27 cellular contexts compared by ENCODE assay signal in genomic region chr6:88059221-88059620, GRCh38. TPM values are rescaled to one million over a fixed set of nuclear protein-coding genes. Genes with fewer than 3 reads are reported as not detected.
DNase-seq lines count a peak whose midpoint lies in the region; ATAC-seq, FAIRE-seq and TF ChIP-seq lines count a peak whose summit lies in the region.
"Had no signal": no experiment of that assay in that cellular context is flagged by ENCODE, and none has a peak within 500 bp of the region (broad histone marks: within the 10 kb centered on the region; RNA-seq: fewer than 3 reads in every experiment).

No MANE protein-coding gene starts in this region.

- no peaks in the 10 kb centered on the region for H3K27me3 ChIP-seq in ACC112 (ENCODE audit: insufficient read depth, low read length)
- no peaks in the 10 kb centered on the region for H3K27me3 ChIP-seq in astrocyte (ENCODE audit: insufficient read depth, low read length)
- H3K27me3 ChIP-seq in osteoblast (ENCODE audit: insufficient read depth, low read length) = no peaks in the 10 kb centered on the region
- no peaks in the 10 kb centered on the region for H3K27me3 ChIP-seq in esophagus squamous epithelium
- H3K27me3 ChIP-seq: BE2C; BLaER1 treated with 17β-estradiol and CSF1 and Interleukin-3, amounts not matched to agents 10 nM and 100 nM had no signal

- no peak overlapping the region for H3K27ac ChIP-seq in ACC112 (ENCODE audit: low read depth, low read length)
- H3K27ac ChIP-seq in astrocyte (ENCODE audit: low read depth, low read length) = no peak overlapping the region
- no peak overlapping the region for H3K27ac ChIP-seq in osteoblast (ENCODE audit: low read depth, low read length)
- no peak overlapping the region for H3K27ac ChIP-seq in esophagus squamous epithelium
- H3K27ac ChIP-seq: 22Rv1; BLaER1 treated with 17β-estradiol and CSF1 and Interleukin-3, amounts not matched to agents 10 nM and 100 nM had no signal

- H3K9me3 Mint-ChIP-seq in HFFc6 (no peaks in the 10 kb centered on the region), astrocyte (ENCODE audit: unreplicated experiment) (no peaks in the 10 kb centered on the region)
- H3K9me3 Mint-ChIP-seq in effector memory CD8-positive, alpha-beta T cell = no peaks in the 10 kb centered on the region
- H3K9me3 Mint-ChIP-seq: CD4-positive, alpha-beta T cell; GM23338; H9 had no signal

- H3K4me3 Mint-ChIP-seq in HFFc6 (no peak overlapping the region), astrocyte (ENCODE audit: unreplicated experiment) (no peak overlapping the region)
- H3K4me3 Mint-ChIP-seq in effector memory CD8-positive, alpha-beta T cell = no peak overlapping the region
- H3K4me3 Mint-ChIP-seq: CD14-positive monocyte; CD4-positive, alpha-beta T cell; GM23338; H9 had no signal

- H3K36me3 ChIP-seq in ACC112 (ENCODE audit: insufficient read depth, low read length) (no peaks in the 10 kb centered on the region), astrocyte (ENCODE audit: insufficient read depth, low read length) (no peaks in the 10 kb centered on the region), osteoblast (ENCODE audit: insufficient read depth, low read length) (no peaks in the 10 kb centered on the region), esophagus squamous epithelium (no peaks in the 10 kb centered on the region)
- H3K36me3 ChIP-seq: BE2C; BLaER1 treated with 17β-estradiol and CSF1 and Interleukin-3, amounts not matched to agents 10 nM and 100 nM had no signal

- no peak for FAIRE-seq in astrocyte (lab: Jason Lieb, UNC)
- FAIRE-seq: A204.1, G401.6, GM19239 had no signal

- H3K27me3 Mint-ChIP-seq in HFFc6 (ENCODE audit: insufficient read depth) = no peaks in the 10 kb centered on the region; the same call in 1 of the 2 replicates
- peaks cover 2% of the 10 kb centered on the region for H3K27me3 Mint-ChIP-seq in astrocyte (ENCODE audit: low read depth, unreplicated experiment)
- H3K27me3 Mint-ChIP-seq in effector memory CD8-positive, alpha-beta T cell = peaks cover 27 to 35% of the 10 kb centered on the region in 2 donors

- H3K4me1 ChIP-seq in ACC112 (ENCODE audit: control insufficient read depth, insufficient read depth, low read length, unreplicated experiment) = peaks cover 8% of the 10 kb centered on the region
- H3K4me1 ChIP-seq in astrocyte (ENCODE audit: insufficient read depth, low read length) = no peaks in the 10 kb centered on the region
- H3K4me1 ChIP-seq in osteoblast (ENCODE audit: insufficient read depth, low read length) = no peaks in the 10 kb centered on the region
- no peaks in the 10 kb centered on the region for H3K4me1 ChIP-seq in esophagus squamous epithelium
- H3K4me1 ChIP-seq: BE2C; BLaER1 treated with 17β-estradiol and CSF1 and Interleukin-3, amounts not matched to agents 10 nM and 100 nM had no signal

- H3K4me2 ChIP-seq in astrocyte (ENCODE audit: low read length) (no peak overlapping the region), osteoblast (ENCODE audit: insufficient read depth, low read length) (no peak overlapping the region)
- H3K4me2 ChIP-seq: BLaER1 treated with 17β-estradiol and CSF1 and Interleukin-3, amounts not matched to agents 10 nM and 100 nM; GM23338 had no signal

- H2AFZ ChIP-seq in ACC112 (ENCODE audit: low read length, unreplicated experiment) (peak overlapping the region; percentile 45), astrocyte (ENCODE audit: low read depth, low read length) (no peak overlapping the region), osteoblast (ENCODE audit: low read length) (no peak overlapping the region)
- H2AFZ ChIP-seq: GM23338 had no signal

- intact Hi-C loops in esophagus squamous epithelium (cut with DNase I) = no loop called here

- DNase-seq in HFFc6 = peak; percentile 2
- peak; percentile 10 for DNase-seq in astrocyte (ENCODE audit: low read depth)
- peak; percentile 81 for DNase-seq in kidney tubule cell (ENCODE audit: low spot score)
- no peak for DNase-seq in osteoblast (ENCODE audit: insufficient read length, low spot score, missing footprints)
- DNase-seq in effector memory CD8-positive, alpha-beta T cell = no peak
- DNase-seq in esophagus squamous epithelium (lab: John Stamatoyannopoulos, UW) = no peak
- DNase-seq: ACHN; AML-193; BE2C; Calu3; CD4-positive, alpha-beta T cell; COR-L47; DMS53; DMS79 treated with DMSO at 0.1 percent for 48 hours; H9 had no signal

- H3K79me2 ChIP-seq in ACC112 (ENCODE audit: control insufficient read depth, insufficient read depth, low read length, unreplicated experiment) = no peaks in the 10 kb centered on the region
- H3K79me2 ChIP-seq in astrocyte (ENCODE audit: insufficient read depth, low read length) = no peaks in the 10 kb centered on the region
- no peaks in the 10 kb centered on the region for H3K79me2 ChIP-seq in osteoblast (ENCODE audit: insufficient read depth, low read length)

- H3K4me1 Mint-ChIP-seq in HFFc6 (ENCODE audit: low read depth) (no peaks in the 10 kb centered on the region), astrocyte (ENCODE audit: low read depth, unreplicated experiment) (no peaks in the 10 kb centered on the region)
- no peaks in the 10 kb centered on the region for H3K4me1 Mint-ChIP-seq in effector memory CD8-positive, alpha-beta T cell (ENCODE audit: low read depth in 2 of 2)
- H3K4me1 Mint-ChIP-seq: CD14-positive monocyte, GM23338 had no signal

- no peak for ATAC-seq in GM21825 (IDR thresholded peaks at IDR 0.05; ENCODE audit: unreplicated experiment)
- ATAC-seq in effector memory CD8-positive, alpha-beta T cell (replicated peaks) = no peak
- ATAC-seq: GM23338, HCT116 had no signal

- no peaks in the 10 kb centered on the region for H4K20me1 ChIP-seq in astrocyte (ENCODE audit: insufficient read depth, low read length)
- H4K20me1 ChIP-seq in osteoblast (ENCODE audit: insufficient read depth, low read length) = no peaks in the 10 kb centered on the region
- H4K20me1 ChIP-seq: BLaER1 treated with 17β-estradiol and CSF1 and Interleukin-3, amounts not matched to agents 10 nM and 100 nM had no signal

- no peak for TF ChIP-seq CTCF in HFFc6 (IDR thresholded peaks at IDR 0.05)
- no peak for TF ChIP-seq CTCF in astrocyte (IDR thresholded peaks at IDR 0.05; ENCODE audit: insufficient read depth, low read depth, low read length)
- no peak for TF ChIP-seq CTCF in osteoblast (IDR thresholded peaks at IDR 0.05; ENCODE audit: extremely low read depth, low read depth, low read length)
- no peak for TF ChIP-seq CTCF in esophagus squamous epithelium (IDR thresholded peaks at IDR 0.05)

- H3K4me3 ChIP-seq in ACC112 (ENCODE audit: low read depth, low read length) = peak overlapping the region; percentile 17; the same call in 1 of the 2 replicates
- H3K4me3 ChIP-seq in astrocyte (ENCODE audit: insufficient read depth, low read depth, low read length) = no peak overlapping the region
- H3K4me3 ChIP-seq in osteoblast (ENCODE audit: insufficient read depth, low read length) = no peak overlapping the region
- no peak overlapping the region for H3K4me3 ChIP-seq in esophagus squamous epithelium
- H3K4me3 ChIP-seq: BLaER1 treated with 17β-estradiol and CSF1 and Interleukin-3, amounts not matched to agents 10 nM and 100 nM; GM23338 had no signal

- no peaks in the 10 kb centered on the region for H3K36me3 Mint-ChIP-seq in HFFc6 (ENCODE audit: low read depth)
- no peaks in the 10 kb centered on the region for H3K36me3 Mint-ChIP-seq in astrocyte (ENCODE audit: low read depth, unreplicated experiment)
- H3K36me3 Mint-ChIP-seq in effector memory CD8-positive, alpha-beta T cell (ENCODE audit: insufficient read depth) = no peaks in the 10 kb centered on the region
- H3K36me3 Mint-ChIP-seq: CD14-positive monocyte had no signal

- H3K9me3 ChIP-seq in astrocyte (ENCODE audit: insufficient read depth, low read depth, low read length) (no peaks in the 10 kb centered on the region), osteoblast (ENCODE audit: low read depth, low read length) (no peaks in the 10 kb centered on the region), esophagus squamous epithelium (no peaks in the 10 kb centered on the region)
- H3K9me3 ChIP-seq: BE2C; BLaER1 treated with 17β-estradiol and CSF1 and Interleukin-3, amounts not matched to agents 10 nM and 100 nM had no signal

- no peak overlapping the region for H3K27ac Mint-ChIP-seq in HFFc6
- H3K27ac Mint-ChIP-seq in astrocyte (ENCODE audit: unreplicated experiment) = no peak overlapping the region
- H3K27ac Mint-ChIP-seq in effector memory CD8-positive, alpha-beta T cell = no peak overlapping the region
- H3K27ac Mint-ChIP-seq: CD14-positive monocyte; CD4-positive, alpha-beta T cell; GM23338; H9 had no signal

- no peak for TF ChIP-seq POLR2A in esophagus squamous epithelium (IDR thresholded peaks at IDR 0.05)

- WGBS in esophagus squamous epithelium, 2 donors = 53 to 78% methylated on average over 3 of the region's 3 CpGs

- H3K9ac ChIP-seq in astrocyte (ENCODE audit: low read length) = no peak overlapping the region
- H3K9ac ChIP-seq: BLaER1 treated with 17β-estradiol and CSF1 and Interleukin-3, amounts not matched to agents 10 nM and 100 nM had no signal

RNA-seq across cellular contexts. Expression of gene SPACA1, which starts 11.6 kb away (rescaled TPM):
- not detected for total RNA-seq in HFFc6 (2021; fragmentation: NEBNext Ultra II Directional; extraction: Animal tissue kit (Norgen Biotek cat#: 25700))
- total RNA-seq in astrocyte (not detected in 2 replicates), osteoblast (not detected in 2 replicates), esophagus squamous epithelium (not detected)
- total RNA-seq: Calu3; CD4-positive, alpha-beta T cell; Daoy; GM23338; H4; H9 had no signal

Comparison
In these comparisons a context has a peak if more than half of its experiments do, and no peak if none do; other contexts are left out.
1. DNase-seq: peak in HFFc6 (single experiment), astrocyte (single experiment) and kidney tubule cell (single experiment); none in osteoblast (single experiment), effector memory CD8-positive, alpha-beta T cell (0 of 3) and esophagus squamous epithelium (single experiment).